Comparison of ENCODE assay signal across 8 cellular contexts in genomic region chr2:159559034-159559433, GRCh38.
"Had no signal": no experiment of that assay in that cellular context is flagged by ENCODE, and none has a peak within 500 bp of the region (broad histone marks: within the 10 kb centered on the region; RNA-seq: fewer than 3 reads in every experiment).

No MANE protein-coding gene starts in this region.

- H3K4me3 ChIP-seq: GM23248 had no signal

- ATAC-seq: HepG2 had no signal

- H3K9ac ChIP-seq: GM23248 had no signal

- H3K27ac ChIP-seq: GM23248, HL-60 had no signal

- DNase-seq: GM23248, GOT3, H7, HCEC 1CT, KG1 had no signal

- H3K27me3 Mint-ChIP-seq: IgD-negative memory B cell had no signal

- H3K4me1 Mint-ChIP-seq: IgD-negative memory B cell had no signal

- H3K4me3 Mint-ChIP-seq: IgD-negative memory B cell had no signal
